Comparison of ENCODE assay signal across 1 cellular context in genomic region chr14:70013269-70013873, GRCh38.
TF ChIP-seq lines count a peak whose summit lies in the region.

No MANE protein-coding gene starts in this region.

TF ChIP-seq in HepG2, 621 proteins besides CTCF, POLR2A, EP300 and RAD21 (continued from another document and continues in another):
- TF ChIP-seq ZMYM4 (CRISPR knock-in tag; IDR thresholded peaks at IDR 0.05): peak; percentile 70
- no peak for TF ChIP-seq ATRX (CRISPR knock-in tag; IDR thresholded peaks at IDR 0.05; ENCODE audit: borderline replicate concordance)
- peak; percentile 11; the same call in 1 of the 2 replicates for TF ChIP-seq ARID5B (CRISPR knock-in tag; IDR thresholded peaks at IDR 0.05)
- TF ChIP-seq NCOA2 (CRISPR knock-in tag; IDR thresholded peaks at IDR 0.05): 0 out of 2 replicates have a peak, but pooled peaks have one; percentile 16
- no peak for TF ChIP-seq HINFP (CRISPR knock-in tag; IDR thresholded peaks at IDR 0.05; ENCODE audit: low read depth)
- TF ChIP-seq MAFG (CRISPR knock-in tag; IDR thresholded peaks at IDR 0.05): no peak
- TF ChIP-seq, protein P1, sequence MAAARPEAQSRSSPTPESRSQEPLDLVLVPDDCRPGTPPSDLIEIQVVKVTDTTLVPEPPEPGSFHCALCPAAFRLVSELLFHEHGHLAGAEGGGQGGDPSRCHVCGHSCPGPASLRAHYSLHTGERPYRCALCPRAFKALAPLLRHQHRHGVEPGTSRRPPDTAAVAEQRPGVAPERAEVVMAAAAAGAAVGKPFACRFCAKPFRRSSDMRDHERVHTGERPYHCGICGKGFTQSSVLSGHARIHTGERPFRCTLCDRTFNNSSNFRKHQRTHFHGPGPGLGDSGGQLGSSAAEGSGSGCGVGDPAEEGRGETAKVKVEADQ (CRISPR knock-in tag; IDR thresholded peaks at IDR 0.05; ENCODE audit: borderline replicate concordance): no peak
- no peak for TF ChIP-seq ZNF446 (CRISPR knock-in tag; IDR thresholded peaks at IDR 0.05)
- TF ChIP-seq, protein P2, sequence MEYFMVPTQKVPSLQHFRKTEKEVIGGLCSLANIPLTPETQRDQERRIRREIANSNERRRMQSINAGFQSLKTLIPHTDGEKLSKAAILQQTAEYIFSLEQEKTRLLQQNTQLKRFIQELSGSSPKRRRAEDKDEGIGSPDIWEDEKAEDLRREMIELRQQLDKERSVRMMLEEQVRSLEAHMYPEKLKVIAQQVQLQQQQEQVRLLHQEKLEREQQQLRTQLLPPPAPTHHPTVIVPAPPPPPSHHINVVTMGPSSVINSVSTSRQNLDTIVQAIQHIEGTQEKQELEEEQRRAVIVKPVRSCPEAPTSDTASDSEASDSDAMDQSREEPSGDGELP (IDR thresholded peaks at IDR 0.05; ENCODE audit: borderline replicate concordance, low read depth): no peak
- TF ChIP-seq ZBTB3 (CRISPR knock-in tag; IDR thresholded peaks at IDR 0.05; ENCODE audit: borderline replicate concordance, low read depth): no peak
- TF ChIP-seq ZNF576 (CRISPR knock-in tag; IDR thresholded peaks at IDR 0.05): no peak
- peak; percentile 88 for TF ChIP-seq STAG1 (CRISPR knock-in tag; IDR thresholded peaks at IDR 0.05)
- no peak for TF ChIP-seq ZNF274 (CRISPR knock-in tag; IDR thresholded peaks at IDR 0.05)
- no peak for TF ChIP-seq ZNF562 (CRISPR knock-in tag; IDR thresholded peaks at IDR 0.05; ENCODE audit: borderline replicate concordance)
- TF ChIP-seq PHF8 (CRISPR knock-in tag; IDR thresholded peaks at IDR 0.05): 0 out of 2 replicates have a peak, but pooled peaks have one; percentile 21
- TF ChIP-seq MLXIP (CRISPR knock-in tag; IDR thresholded peaks at IDR 0.05; ENCODE audit: borderline replicate concordance): no peak
- no peak for TF ChIP-seq ADNP (CRISPR knock-in tag; IDR thresholded peaks at IDR 0.05)
- no peak for TF ChIP-seq CBX5 (CRISPR knock-in tag; IDR thresholded peaks at IDR 0.05; ENCODE audit: borderline replicate concordance)
- TF ChIP-seq IKZF1 (IDR thresholded peaks at IDR 0.05): no peak
- TF ChIP-seq, protein P3, sequence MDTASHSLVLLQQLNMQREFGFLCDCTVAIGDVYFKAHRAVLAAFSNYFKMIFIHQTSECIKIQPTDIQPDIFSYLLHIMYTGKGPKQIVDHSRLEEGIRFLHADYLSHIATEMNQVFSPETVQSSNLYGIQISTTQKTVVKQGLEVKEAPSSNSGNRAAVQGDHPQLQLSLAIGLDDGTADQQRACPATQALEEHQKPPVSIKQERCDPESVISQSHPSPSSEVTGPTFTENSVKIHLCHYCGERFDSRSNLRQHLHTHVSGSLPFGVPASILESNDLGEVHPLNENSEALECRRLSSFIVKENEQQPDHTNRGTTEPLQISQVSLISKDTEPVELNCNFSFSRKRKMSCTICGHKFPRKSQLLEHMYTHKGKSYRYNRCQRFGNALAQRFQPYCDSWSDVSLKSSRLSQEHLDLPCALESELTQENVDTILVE (CRISPR knock-in tag; IDR thresholded peaks at IDR 0.05): peak; percentile 52; the same call in 1 of the 2 replicates
- no peak for TF ChIP-seq JUND (CRISPR knock-in tag; IDR thresholded peaks at IDR 0.05)
- TF ChIP-seq ZNF256 (CRISPR knock-in tag; conservative IDR thresholded peaks at IDR 0.05): no peak
- TF ChIP-seq FOXK1 (CRISPR knock-in tag; IDR thresholded peaks at IDR 0.05; ENCODE audit: borderline replicate concordance, low read depth): peak; percentile 21; the same call in 1 of the 2 replicates
- peak; percentile 97 for TF ChIP-seq SMC3 (IDR thresholded peaks at IDR 0.05; ENCODE audit: low read length)
- TF ChIP-seq ZNF225 (CRISPR knock-in tag; IDR thresholded peaks at IDR 0.05): no peak
- TF ChIP-seq FIP1L1 (IDR thresholded peaks at IDR 0.05; ENCODE audit: borderline replicate concordance, insufficient read depth, low read depth, low read length): no peak
- TF ChIP-seq TEAD3 (CRISPR knock-in tag; optimal IDR thresholded peaks at IDR 0.05; ENCODE audit: borderline replicate concordance): peak; percentile 38
- TF ChIP-seq NR2F2 (IDR thresholded peaks at IDR 0.05; ENCODE audit: borderline replicate concordance, low read depth): no peak
- TF ChIP-seq TCF7 (IDR thresholded peaks at IDR 0.05; ENCODE audit: low read depth): no peak
- no peak for TF ChIP-seq MIER2 (CRISPR knock-in tag; IDR thresholded peaks at IDR 0.05)
- 0 out of 2 replicates have a peak, but pooled peaks have one; percentile 42 for TF ChIP-seq REPIN1 (CRISPR knock-in tag; IDR thresholded peaks at IDR 0.05; ENCODE audit: borderline replicate concordance, low read depth)
- peak; percentile 22 for TF ChIP-seq XRCC5 (optimal IDR thresholded peaks at IDR 0.05; ENCODE audit: low read length)
- TF ChIP-seq ZFP36L2 (CRISPR knock-in tag; IDR thresholded peaks at IDR 0.05): no peak
- TF ChIP-seq ZBTB33 (CRISPR knock-in tag; IDR thresholded peaks at IDR 0.05): no peak
- no peak for TF ChIP-seq ZNF430 (CRISPR knock-in tag; IDR thresholded peaks at IDR 0.05)
- TF ChIP-seq ZNF10 (CRISPR knock-in tag; IDR thresholded peaks at IDR 0.05; ENCODE audit: borderline replicate concordance, low read depth): no peak
- no peak for TF ChIP-seq CBX1 (IDR thresholded peaks at IDR 0.05; ENCODE audit: low read depth)
- TF ChIP-seq ZNF580 (CRISPR knock-in tag; IDR thresholded peaks at IDR 0.05; ENCODE audit: borderline replicate concordance, low read depth): peak; percentile 53; the same call in 1 of the 2 replicates
- TF ChIP-seq, protein P4, sequence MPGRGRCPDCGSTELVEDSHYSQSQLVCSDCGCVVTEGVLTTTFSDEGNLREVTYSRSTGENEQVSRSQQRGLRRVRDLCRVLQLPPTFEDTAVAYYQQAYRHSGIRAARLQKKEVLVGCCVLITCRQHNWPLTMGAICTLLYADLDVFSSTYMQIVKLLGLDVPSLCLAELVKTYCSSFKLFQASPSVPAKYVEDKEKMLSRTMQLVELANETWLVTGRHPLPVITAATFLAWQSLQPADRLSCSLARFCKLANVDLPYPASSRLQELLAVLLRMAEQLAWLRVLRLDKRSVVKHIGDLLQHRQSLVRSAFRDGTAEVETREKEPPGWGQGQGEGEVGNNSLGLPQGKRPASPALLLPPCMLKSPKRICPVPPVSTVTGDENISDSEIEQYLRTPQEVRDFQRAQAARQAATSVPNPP (CRISPR knock-in tag; IDR thresholded peaks at IDR 0.05): no peak
- TF ChIP-seq ZNF572 (CRISPR knock-in tag; IDR thresholded peaks at IDR 0.05): no peak
- peak; percentile 31; the same call in 1 of the 2 replicates for TF ChIP-seq PATZ1 (CRISPR knock-in tag; IDR thresholded peaks at IDR 0.05)
- TF ChIP-seq RXRB (CRISPR knock-in tag; IDR thresholded peaks at IDR 0.05; ENCODE audit: borderline replicate concordance): 0 out of 2 replicates have a peak, but pooled peaks have one; percentile 14
- TF ChIP-seq ZBTB39 (CRISPR knock-in tag; IDR thresholded peaks at IDR 0.05): no peak
- TF ChIP-seq KLF12 (CRISPR knock-in tag; IDR thresholded peaks at IDR 0.05; ENCODE audit: borderline replicate concordance): no peak
